23 cellular contexts compared by ENCODE assay signal in genomic region chr10:71938211-71938610, GRCh38.
"Had no signal": no experiment of that assay in that cellular context is flagged by ENCODE, and none has a peak within 500 bp of the region (broad histone marks: within the 10 kb centered on the region; RNA-seq: fewer than 3 reads in every experiment).

No MANE protein-coding gene starts in this region.

- H3K4me2 ChIP-seq: SK-N-SH had no signal

- H3K4me3 ChIP-seq: MG63 had no signal

- H3K27me3 ChIP-seq: MG63 had no signal

- H3K27ac ChIP-seq: HL-60 had no signal

- FAIRE-seq: HTR-8/SVneo, RCC 7860 had no signal

- H3K36me3 ChIP-seq: MG63 had no signal

- H3K9ac ChIP-seq: SK-N-SH had no signal

- DNase-seq: Karpas-422, KG1, MG63, NCI-H1092, NCI-H1105 treated with DMSO at 0.1 percent for 48 hours, NCI-H1417 treated with DMSO at 0.1 percent for 48 hours, NCI-H146, NCI-H1694 treated with DMSO at 0.1 percent for 48 hours, NCI-H1930, NCI-H2081, NCI-H2171, NCI-H446, NCI-H510A, NCI-H524 treated with DMSO at 0.1 percent for 48 hours, NCI-H69, NCI-H774, RPMI8226, SHP77, SK-N-SH, SW 1271 had no signal

- H3K9me3 ChIP-seq: MG63, SK-N-SH had no signal
